In the genomic region with DNA sequence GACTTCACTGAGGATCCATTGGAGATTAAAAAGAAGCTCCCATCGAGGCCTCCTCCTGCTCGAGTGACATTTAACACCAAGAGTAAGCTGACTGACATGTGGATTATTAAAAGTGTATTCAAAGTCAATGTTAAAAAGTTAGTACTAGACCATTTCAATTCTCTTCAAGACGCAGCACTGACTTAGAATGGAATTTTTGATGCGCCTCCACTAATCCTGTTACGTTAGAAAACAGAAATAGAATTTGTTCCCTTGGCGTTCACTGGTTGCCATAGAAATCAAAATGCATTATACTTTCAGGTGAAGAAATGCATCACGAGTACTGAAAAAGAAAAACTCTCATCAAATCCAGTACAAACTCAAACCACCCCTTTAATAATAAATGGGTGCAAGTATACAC, we compare ENCODE assay signal across 2 cellular contexts.
TF ChIP-seq lines count a peak whose summit lies in the region.

No MANE protein-coding gene starts in this region.

TF ChIP-seq in GM23338, 12 proteins besides CTCF, POLR2A, EP300 and RAD21:
- TF ChIP-seq, protein P1, sequence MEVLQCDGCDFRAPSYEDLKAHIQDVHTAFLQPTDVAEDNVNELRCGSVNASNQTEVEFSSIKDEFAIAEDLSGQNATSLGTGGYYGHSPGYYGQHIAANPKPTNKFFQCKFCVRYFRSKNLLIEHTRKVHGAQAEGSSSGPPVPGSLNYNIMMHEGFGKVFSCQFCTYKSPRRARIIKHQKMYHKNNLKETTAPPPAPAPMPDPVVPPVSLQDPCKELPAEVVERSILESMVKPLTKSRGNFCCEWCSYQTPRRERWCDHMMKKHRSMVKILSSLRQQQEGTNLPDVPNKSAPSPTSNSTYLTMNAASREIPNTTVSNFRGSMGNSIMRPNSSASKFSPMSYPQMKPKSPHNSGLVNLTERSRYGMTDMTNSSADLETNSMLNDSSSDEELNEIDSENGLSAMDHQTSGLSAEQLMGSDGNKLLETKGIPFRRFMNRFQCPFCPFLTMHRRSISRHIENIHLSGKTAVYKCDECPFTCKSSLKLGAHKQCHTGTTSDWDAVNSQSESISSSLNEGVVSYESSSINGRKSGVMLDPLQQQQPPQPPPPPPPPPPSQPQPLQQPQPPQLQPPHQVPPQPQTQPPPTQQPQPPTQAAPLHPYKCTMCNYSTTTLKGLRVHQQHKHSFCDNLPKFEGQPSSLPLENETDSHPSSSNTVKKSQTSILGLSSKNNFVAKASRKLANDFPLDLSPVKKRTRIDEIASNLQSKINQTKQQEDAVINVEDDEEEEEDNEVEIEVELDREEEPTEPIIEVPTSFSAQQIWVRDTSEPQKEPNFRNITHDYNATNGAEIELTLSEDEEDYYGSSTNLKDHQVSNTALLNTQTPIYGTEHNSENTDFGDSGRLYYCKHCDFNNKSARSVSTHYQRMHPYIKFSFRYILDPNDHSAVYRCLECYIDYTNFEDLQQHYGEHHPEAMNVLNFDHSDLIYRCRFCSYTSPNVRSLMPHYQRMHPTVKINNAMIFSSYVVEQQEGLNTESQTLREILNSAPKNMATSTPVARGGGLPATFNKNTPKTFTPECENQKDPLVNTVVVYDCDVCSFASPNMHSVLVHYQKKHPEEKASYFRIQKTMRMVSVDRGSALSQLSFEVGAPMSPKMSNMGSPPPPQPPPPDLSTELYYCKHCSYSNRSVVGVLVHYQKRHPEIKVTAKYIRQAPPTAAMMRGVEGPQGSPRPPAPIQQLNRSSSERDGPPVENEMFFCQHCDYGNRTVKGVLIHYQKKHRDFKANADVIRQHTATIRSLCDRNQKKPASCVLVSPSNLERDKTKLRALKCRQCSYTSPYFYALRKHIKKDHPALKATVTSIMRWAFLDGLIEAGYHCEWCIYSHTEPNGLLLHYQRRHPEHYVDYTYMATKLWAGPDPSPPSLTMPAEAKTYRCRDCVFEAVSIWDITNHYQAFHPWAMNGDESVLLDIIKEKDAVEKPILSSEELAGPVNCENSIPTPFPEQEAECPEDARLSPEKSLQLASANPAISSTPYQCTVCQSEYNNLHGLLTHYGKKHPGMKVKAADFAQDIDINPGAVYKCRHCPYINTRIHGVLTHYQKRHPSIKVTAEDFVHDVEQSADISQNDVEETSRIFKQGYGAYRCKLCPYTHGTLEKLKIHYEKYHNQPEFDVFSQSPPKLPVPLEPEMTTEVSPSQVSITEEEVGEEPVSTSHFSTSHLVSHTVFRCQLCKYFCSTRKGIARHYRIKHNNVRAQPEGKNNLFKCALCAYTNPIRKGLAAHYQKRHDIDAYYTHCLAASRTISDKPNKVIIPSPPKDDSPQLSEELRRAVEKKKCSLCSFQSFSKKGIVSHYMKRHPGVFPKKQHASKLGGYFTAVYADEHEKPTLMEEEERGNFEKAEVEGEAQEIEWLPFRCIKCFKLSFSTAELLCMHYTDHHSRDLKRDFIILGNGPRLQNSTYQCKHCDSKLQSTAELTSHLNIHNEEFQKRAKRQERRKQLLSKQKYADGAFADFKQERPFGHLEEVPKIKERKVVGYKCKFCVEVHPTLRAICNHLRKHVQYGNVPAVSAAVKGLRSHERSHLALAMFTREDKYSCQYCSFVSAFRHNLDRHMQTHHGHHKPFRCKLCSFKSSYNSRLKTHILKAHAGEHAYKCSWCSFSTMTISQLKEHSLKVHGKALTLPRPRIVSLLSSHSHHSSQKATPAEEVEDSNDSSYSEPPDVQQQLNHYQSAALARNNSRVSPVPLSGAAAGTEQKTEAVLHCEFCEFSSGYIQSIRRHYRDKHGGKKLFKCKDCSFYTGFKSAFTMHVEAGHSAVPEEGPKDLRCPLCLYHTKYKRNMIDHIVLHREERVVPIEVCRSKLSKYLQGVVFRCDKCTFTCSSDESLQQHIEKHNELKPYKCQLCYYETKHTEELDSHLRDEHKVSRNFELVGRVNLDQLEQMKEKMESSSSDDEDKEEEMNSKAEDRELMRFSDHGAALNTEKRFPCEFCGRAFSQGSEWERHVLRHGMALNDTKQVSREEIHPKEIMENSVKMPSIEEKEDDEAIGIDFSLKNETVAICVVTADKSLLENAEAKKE (CRISPR knock-in tag; IDR thresholded peaks at IDR 0.05) = no peak
- TF ChIP-seq ZNF114 (CRISPR knock-in tag; IDR thresholded peaks at IDR 0.05) (no peak), CREB1 (CRISPR knock-in tag; IDR thresholded peaks at IDR 0.05; ENCODE audit: low read depth) (no peak), EZH2phosphoT487 (IDR thresholded peaks at IDR 0.05; ENCODE audit: unreplicated experiment) (no peak), NANOG (IDR thresholded peaks at IDR 0.05; ENCODE audit: borderline replicate concordance) (no peak), STAT1 (IDR thresholded peaks at IDR 0.05; ENCODE audit: unreplicated experiment) (no peak)
- TF ChIP-seq, protein P2, sequence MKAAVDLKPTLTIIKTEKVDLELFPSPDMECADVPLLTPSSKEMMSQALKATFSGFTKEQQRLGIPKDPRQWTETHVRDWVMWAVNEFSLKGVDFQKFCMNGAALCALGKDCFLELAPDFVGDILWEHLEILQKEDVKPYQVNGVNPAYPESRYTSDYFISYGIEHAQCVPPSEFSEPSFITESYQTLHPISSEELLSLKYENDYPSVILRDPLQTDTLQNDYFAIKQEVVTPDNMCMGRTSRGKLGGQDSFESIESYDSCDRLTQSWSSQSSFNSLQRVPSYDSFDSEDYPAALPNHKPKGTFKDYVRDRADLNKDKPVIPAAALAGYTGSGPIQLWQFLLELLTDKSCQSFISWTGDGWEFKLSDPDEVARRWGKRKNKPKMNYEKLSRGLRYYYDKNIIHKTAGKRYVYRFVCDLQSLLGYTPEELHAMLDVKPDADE (IDR thresholded peaks at IDR 0.05) = no peak

TF ChIP-seq in HepG2, 621 proteins besides CTCF, POLR2A, EP300 and RAD21:
- TF ChIP-seq, protein P3, sequence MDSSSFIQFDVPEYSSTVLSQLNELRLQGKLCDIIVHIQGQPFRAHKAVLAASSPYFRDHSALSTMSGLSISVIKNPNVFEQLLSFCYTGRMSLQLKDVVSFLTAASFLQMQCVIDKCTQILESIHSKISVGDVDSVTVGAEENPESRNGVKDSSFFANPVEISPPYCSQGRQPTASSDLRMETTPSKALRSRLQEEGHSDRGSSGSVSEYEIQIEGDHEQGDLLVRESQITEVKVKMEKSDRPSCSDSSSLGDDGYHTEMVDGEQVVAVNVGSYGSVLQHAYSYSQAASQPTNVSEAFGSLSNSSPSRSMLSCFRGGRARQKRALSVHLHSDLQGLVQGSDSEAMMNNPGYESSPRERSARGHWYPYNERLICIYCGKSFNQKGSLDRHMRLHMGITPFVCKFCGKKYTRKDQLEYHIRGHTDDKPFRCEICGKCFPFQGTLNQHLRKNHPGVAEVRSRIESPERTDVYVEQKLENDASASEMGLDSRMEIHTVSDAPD (CRISPR knock-in tag; IDR thresholded peaks at IDR 0.05) = no peak
